In genomic region chr4:829291-829690, GRCh38 we compare ENCODE assay signal across 20 cellular contexts.
"Had no signal": no experiment of that assay in that cellular context is flagged by ENCODE, and none has a peak within 500 bp of the region (broad histone marks: within the 10 kb centered on the region; RNA-seq: fewer than 3 reads in every experiment).

No MANE protein-coding gene starts in this region.

- H3K9ac ChIP-seq: parathyroid adenoma had no signal

- H3K4me3 Mint-ChIP-seq: activated naive CD4-positive, alpha-beta T cell treated with anti-CD3 and anti-CD28 coated beads, Interleukin-2, amount 10 ng/mL, durations not matched to agents 7 days and 5 days; activated T-cell treated with anti-CD3 and anti-CD28 coated beads, Interleukin-2, amount 50 U/mL, for 72 hours; dendritic cell treated with granulocyte-macrophage colony-stimulating factor and Interleukin-4, amounts not matched to agents 40 ng/mL and 50 ng/mL, for 4 days; mesothelial cell of epicardium; nephron progenitor cell; stimulated activated naive CD8-positive, alpha-beta T cell treated with anti-CD3 and anti-CD28 coated beads, Interleukin-15, amount 100 ng/mL, for 72 hours; WTC11 had no signal

- H3K9me3 ChIP-seq: body of pancreas had no signal

- H3K36me3 Mint-ChIP-seq: activated naive CD4-positive, alpha-beta T cell treated with anti-CD3 and anti-CD28 coated beads, Interleukin-2, amount 10 ng/mL, durations not matched to agents 7 days and 5 days; mesothelial cell of epicardium; WTC11 had no signal

- H3K27ac ChIP-seq: body of pancreas, cardiac muscle cell, heart right ventricle, parathyroid adenoma, tibial nerve had no signal

- H3K4me1 Mint-ChIP-seq: WTC11 had no signal

- DNase-seq: activated CD4-positive, alpha-beta T cell treated with anti-CD3 and anti-CD28 coated beads, Interleukin-2, amount 50 U/mL, for 4 hours; activated CD8-positive, alpha-beta memory T cell treated with anti-CD3 and anti-CD28 coated beads, Interleukin-2, amount 50 U/mL, for 48 hours; activated effector memory CD4-positive, alpha-beta T cell treated with Interleukin-2 at 50 U/mL for 16 hours; activated naive CD4-positive, alpha-beta T cell treated with anti-CD3 and anti-CD28 coated beads, Interleukin-2, amount 10 ng/mL, durations not matched to agents 7 days and 5 days; activated T-cell treated with anti-CD3 and anti-CD28 coated beads, Interleukin-2, amount 50 U/mL, for 72 hours; effector CD4-positive, alpha-beta T cell; erythroblast; mammary epithelial cell; nephron progenitor cell; nucleus accumbens; T-helper 9 cell had no signal

- H3K27ac Mint-ChIP-seq: activated naive CD4-positive, alpha-beta T cell treated with anti-CD3 and anti-CD28 coated beads, Interleukin-2, amount 10 ng/mL, durations not matched to agents 7 days and 5 days; activated T-cell treated with anti-CD3 and anti-CD28 coated beads, Interleukin-2, amount 50 U/mL, for 72 hours; dendritic cell treated with granulocyte-macrophage colony-stimulating factor and Interleukin-4, amounts not matched to agents 40 ng/mL and 50 ng/mL, for 4 days; mesothelial cell of epicardium; nephron progenitor cell; WTC11 had no signal

- H3K4me3 ChIP-seq: body of pancreas, cardiac muscle cell, heart right ventricle, tibial nerve had no signal

- H3K9me3 Mint-ChIP-seq: activated naive CD4-positive, alpha-beta T cell treated with anti-CD3 and anti-CD28 coated beads, Interleukin-2, amount 10 ng/mL, durations not matched to agents 7 days and 5 days; mesothelial cell of epicardium; nephron progenitor cell; WTC11 had no signal

- H3K4me1 ChIP-seq: parathyroid adenoma had no signal

- H3K36me3 ChIP-seq: cardiac muscle cell, heart right ventricle, tibial nerve had no signal

- H3K79me2 ChIP-seq: parathyroid adenoma had no signal
